11 cellular contexts compared by ENCODE assay signal in genomic region chr1:39090757-39091156, GRCh38.
"Had no signal": no experiment of that assay in that cellular context is flagged by ENCODE, and none has a peak within 500 bp of the region (broad histone marks: within the 10 kb centered on the region; RNA-seq: fewer than 3 reads in every experiment).

No MANE protein-coding gene starts in this region.

- H3K4me3 ChIP-seq: SJCRH30, upper lobe of left lung had no signal

- H3K27me3 ChIP-seq: SJCRH30, upper lobe of left lung had no signal

- H3K9me3 ChIP-seq: SJCRH30, upper lobe of left lung had no signal

- H3K27ac ChIP-seq: SJCRH30, upper lobe of left lung had no signal

- H3K4me1 ChIP-seq: SJCRH30 had no signal

- DNase-seq: activated CD4-positive, alpha-beta memory T cell treated with anti-CD3 and anti-CD28 coated beads, Interleukin-2, amount 10 ng/mL, durations not matched to agents 7 days and 5 days; activated CD4-positive, alpha-beta T cell treated with anti-CD3 and anti-CD28 coated beads for 4 hours; activated gamma-delta T cell; activated T-cell treated with anti-CD3 and anti-CD28 coated beads, Interleukin-2, amount 50 U/mL, for 4 hours; dermis blood vessel endothelial cell; endodermal cell; erythroblast; natural killer cell; T-helper 2 cell; upper lobe of left lung had no signal

- H3K36me3 ChIP-seq: SJCRH30, upper lobe of left lung had no signal
